In genomic region chr11:86442420-86442819, GRCh38 we compare ENCODE assay signal across 16 cellular contexts.
DNase-seq lines count a peak whose midpoint lies in the region; ATAC-seq and TF ChIP-seq lines count a peak whose summit lies in the region.
"Had no signal": no experiment of that assay in that cellular context is flagged by ENCODE, and none has a peak within 500 bp of the region (broad histone marks: within the 10 kb centered on the region; RNA-seq: fewer than 3 reads in every experiment).

No MANE protein-coding gene starts in this region.

- peak overlapping the region; percentile 5 for H3K4me3 ChIP-seq in adipocyte (ENCODE audit: low read length)
- H3K4me3 ChIP-seq in mesenchymal stem cell (ENCODE audit: insufficient read depth in 1 of 2, low read depth in 1 of 2, low read length in 2 of 2), result peak overlapping the region in 1 of 2 experiments; percentile 16
- no peak overlapping the region for H3K4me3 ChIP-seq in SK-N-SH (ENCODE audit: low read depth in 2 of 2, low read length in 1 of 2)
- H3K4me3 ChIP-seq: cardiac muscle cell, Peyer's patch, tibial artery had no signal

- no peak overlapping the region for H3K27ac ChIP-seq in mesenchymal stem cell (ENCODE audit: low read length, poor library complexity, severe bottlenecking)
- no peak overlapping the region for H3K27ac ChIP-seq in SK-N-SH (ENCODE audit: low read depth in 2 of 2, low read length in 1 of 2)
- H3K27ac ChIP-seq: cardiac muscle cell, Peyer's patch had no signal

- no peaks in the 10 kb centered on the region for H4K20me1 ChIP-seq in SK-N-SH (ENCODE audit: insufficient read depth)

- H3K18ac ChIP-seq in mesenchymal stem cell (ENCODE audit: low read depth in 1 of 2, low read length in 2 of 2), result no peak overlapping the region

- POLR2A ChIA-PET in SK-N-SH (lab: Yijun Ruan, JAX), result no interaction called here

- H3K4me1 ChIP-seq in adipocyte (ENCODE audit: control insufficient read depth, insufficient read depth, low read length), result peaks cover 42% of the 10 kb centered on the region
- H3K4me1 ChIP-seq in mesenchymal stem cell (ENCODE audit: control insufficient read depth, insufficient read depth, low read depth, low read length), result peaks cover 6% of the 10 kb centered on the region
- peaks cover 0 to 17% of the 10 kb centered on the region in 2 experiments; a peak in 2 of 4 replicates for H3K4me1 ChIP-seq in SK-N-SH (ENCODE audit: control insufficient read depth in 1 of 2, insufficient read depth in 2 of 2, low read depth in 1 of 2, low read length in 1 of 2)
- H3K4me1 ChIP-seq: Peyer's patch had no signal

- H3K27me3 ChIP-seq in adipocyte (replicated peaks; ENCODE audit: control insufficient read depth, insufficient read depth, low read length) (no peaks in the 10 kb centered on the region), mesenchymal stem cell (ENCODE audit: control insufficient read depth in 1 of 2, insufficient read depth in 1 of 2, low read length in 2 of 2) (no peaks in the 10 kb centered on the region), SK-N-SH (ENCODE audit: insufficient read depth) (no peaks in the 10 kb centered on the region)
- H3K27me3 ChIP-seq: cardiac muscle cell, Peyer's patch, tibial artery had no signal

- no peak overlapping the region for H2BK12ac ChIP-seq in mesenchymal stem cell (ENCODE audit: low read length in 2 of 2)

- no peak overlapping the region for H2BK15ac ChIP-seq in mesenchymal stem cell (ENCODE audit: low read depth, poor library complexity, severe bottlenecking)

- H2AK5ac ChIP-seq in mesenchymal stem cell (ENCODE audit: low read length, severe bottlenecking), result no peak overlapping the region

- H3K4me2 ChIP-seq in mesenchymal stem cell (ENCODE audit: low read length, poor library complexity, severe bottlenecking) (no peak overlapping the region), SK-N-SH (no peak overlapping the region)

- DNase-seq in AG20443 (ENCODE audit: low spot score), result peak; percentile 16
- DNase-seq in ELR (ENCODE audit: low read depth), result peak; percentile 63
- DNase-seq in adipocyte (ENCODE audit: low read depth), result no peak
- DNase-seq in mesenchymal stem cell, result peak; percentile 27
- no peak for DNase-seq in DMS153 treated with DMSO at 0.1 percent for 48 hours (lab: John Stamatoyannopoulos, UW; ENCODE audit: unreplicated experiment)
- DNase-seq in SK-N-SH, result no peak
- DNase-seq in KG1 (lab: John Stamatoyannopoulos, UW), result no peak
- DNase-seq: activated naive CD4-positive, alpha-beta T cell treated with anti-CD3 and anti-CD28 coated beads, Interleukin-2, amount 50 U/mL, for 16 hours; DMS79 treated with DMSO at 0.1 percent for 48 hours; effector CD8-positive, alpha-beta T cell; Karpas-422; NCI-H1105 treated with DMSO at 0.1 percent for 48 hours; Peyer's patch; tibial artery had no signal

- TF ChIP-seq CTCF in SK-N-SH (IDR thresholded peaks at IDR 0.05), result no peak

- H3K9me3 ChIP-seq in adipocyte (ENCODE audit: control insufficient read depth, low read length), result no peaks in the 10 kb centered on the region
- no peaks in the 10 kb centered on the region for H3K9me3 ChIP-seq in mesenchymal stem cell (ENCODE audit: control insufficient read depth, low read length)
- H3K9me3 ChIP-seq in SK-N-SH, result no peaks in the 10 kb centered on the region
- H3K9me3 ChIP-seq: Peyer's patch, tibial artery had no signal

- H3K14ac ChIP-seq in mesenchymal stem cell (ENCODE audit: low read length in 2 of 2), result no peak overlapping the region

- H2BK5ac ChIP-seq in mesenchymal stem cell (ENCODE audit: low read depth, low read length, poor library complexity, severe bottlenecking), result no peak overlapping the region

- TF ChIP-seq RAD21 in SK-N-SH (IDR thresholded peaks at IDR 0.05; ENCODE audit: low read length), result no peak

- TF ChIP-seq EP300 in SK-N-SH (IDR thresholded peaks at IDR 0.05; ENCODE audit: borderline replicate concordance in 1 of 2, low read depth in 1 of 2, low read length in 1 of 2), result no peak

- no peak overlapping the region for H3K23ac ChIP-seq in mesenchymal stem cell (ENCODE audit: low read length in 2 of 2)

- H3K4ac ChIP-seq in mesenchymal stem cell (ENCODE audit: low read depth in 1 of 2, low read length in 2 of 2), result no peak overlapping the region

- peaks cover 12% of the 10 kb centered on the region for H3F3A ChIP-seq in SK-N-SH (replicated peaks; ENCODE audit: insufficient read depth)

- no peak overlapping the region for H2BK120ac ChIP-seq in mesenchymal stem cell (ENCODE audit: low read depth, low read length)

- no peak for ATAC-seq in GM18867 (IDR thresholded peaks at IDR 0.05; ENCODE audit: unreplicated experiment)

- H3K36me3 ChIP-seq in adipocyte (ENCODE audit: control insufficient read depth, insufficient read depth, low read length, severe bottlenecking), result peaks cover 33% of the 10 kb centered on the region
- H3K36me3 ChIP-seq in mesenchymal stem cell (ENCODE audit: control insufficient read depth in 1 of 2, insufficient read depth in 2 of 2, low read depth in 1 of 2, low read length in 2 of 2), result peaks cover 9 to 11% of the 10 kb centered on the region in 2 experiments
- peaks cover 0 to 2% of the 10 kb centered on the region in 2 experiments for H3K36me3 ChIP-seq in SK-N-SH (replicated peaks in 1 of 2; ENCODE audit: control insufficient read depth in 1 of 2, insufficient read depth in 2 of 2, low read length in 1 of 2)
- H3K36me3 ChIP-seq: cardiac muscle cell, Peyer's patch had no signal

- H3K79me1 ChIP-seq in mesenchymal stem cell (replicated peaks; ENCODE audit: low read length, poor library complexity, severe bottlenecking), result no peaks in the 10 kb centered on the region

- H2AFZ ChIP-seq in mesenchymal stem cell (ENCODE audit: low read depth, low read length) (no peak overlapping the region), SK-N-SH (ENCODE audit: low read depth) (no peak overlapping the region)

- H3K9ac ChIP-seq in adipocyte (ENCODE audit: low read length), result peak overlapping the region; percentile 74
- peak overlapping the region; percentile 47 for H3K9ac ChIP-seq in mesenchymal stem cell (ENCODE audit: low read length)
- no peak overlapping the region for H3K9ac ChIP-seq in SK-N-SH

- H3K79me2 ChIP-seq in SK-N-SH (ENCODE audit: insufficient read depth), result no peaks in the 10 kb centered on the region

- no peak overlapping the region for H4K91ac ChIP-seq in mesenchymal stem cell (ENCODE audit: low read length)

- no peaks in the 10 kb centered on the region for H3K9me2 ChIP-seq in SK-N-SH

- CTCF ChIA-PET in SK-N-SH (lab: Yijun Ruan, JAX), result interaction anchor here (1.7 to 1.8 kb wide), 2 partner anchors 13 to 14 kb away, joined by 5 read pairs; no protein-coding TSS in a partner anchor

- WGBS in mesenchymal stem cell, result 60% methylated on average over 2 of the region's 2 CpGs
- 74% methylated on average over 2 of the region's 2 CpGs for WGBS in SK-N-SH (ENCODE audit: low lambda C conversion rate)

- H4K8ac ChIP-seq in mesenchymal stem cell (ENCODE audit: low read length), result no peak overlapping the region

TF ChIP-seq in SK-N-SH, 30 proteins besides CTCF, POLR2A, EP300 and RAD21:
- TF ChIP-seq JUND (IDR thresholded peaks at IDR 0.05) (no peak), SIN3A (IDR thresholded peaks at IDR 0.05; ENCODE audit: borderline replicate concordance, low read depth, low read length) (no peak), TCF12 (IDR thresholded peaks at IDR 0.05) (no peak), MXI1 (IDR thresholded peaks at IDR 0.05; ENCODE audit: low read depth, low read length) (no peak), NRF1 (IDR thresholded peaks at IDR 0.05; ENCODE audit: low read depth, low read length) (no peak), TAF1 (IDR thresholded peaks at IDR 0.05; ENCODE audit: borderline replicate concordance, low read depth, low read length) (no peak), CHD2 (IDR thresholded peaks at IDR 0.05; ENCODE audit: low read length, partially characterized antibody) (no peak), USF1 (IDR thresholded peaks at IDR 0.05; ENCODE audit: borderline replicate concordance, low read depth) (no peak), RFX5 (IDR thresholded peaks at IDR 0.05; ENCODE audit: low read length) (no peak), TEAD4 (IDR thresholded peaks at IDR 0.05; ENCODE audit: borderline replicate concordance, insufficient read depth) (no peak), EZH2phosphoT487 (IDR thresholded peaks at IDR 0.05; ENCODE audit: borderline replicate concordance, low read depth) (no peak), RXRA (IDR thresholded peaks at IDR 0.05; ENCODE audit: borderline replicate concordance, low read depth) (no peak), YY1 (IDR thresholded peaks at IDR 0.05; ENCODE audit: low read depth) (no peak), RCOR1 (IDR thresholded peaks at IDR 0.05; ENCODE audit: low read length) (no peak), GABPA (IDR thresholded peaks at IDR 0.05; ENCODE audit: low read depth) (no peak), FOXJ3 (CRISPR knock-in tag; IDR thresholded peaks at IDR 0.05) (no peak)

Comparison
In these comparisons a context has a peak if more than half of its experiments do, and no peak if none do; other contexts are left out.
1. DNase-seq: peak in AG20443 (single experiment), ELR (single experiment) and mesenchymal stem cell (single experiment); none in adipocyte (single experiment), DMS153 treated with DMSO at 0.1 percent for 48 hours (single experiment), SK-N-SH (single experiment) and KG1 (single experiment).